In the genomic region with DNA sequence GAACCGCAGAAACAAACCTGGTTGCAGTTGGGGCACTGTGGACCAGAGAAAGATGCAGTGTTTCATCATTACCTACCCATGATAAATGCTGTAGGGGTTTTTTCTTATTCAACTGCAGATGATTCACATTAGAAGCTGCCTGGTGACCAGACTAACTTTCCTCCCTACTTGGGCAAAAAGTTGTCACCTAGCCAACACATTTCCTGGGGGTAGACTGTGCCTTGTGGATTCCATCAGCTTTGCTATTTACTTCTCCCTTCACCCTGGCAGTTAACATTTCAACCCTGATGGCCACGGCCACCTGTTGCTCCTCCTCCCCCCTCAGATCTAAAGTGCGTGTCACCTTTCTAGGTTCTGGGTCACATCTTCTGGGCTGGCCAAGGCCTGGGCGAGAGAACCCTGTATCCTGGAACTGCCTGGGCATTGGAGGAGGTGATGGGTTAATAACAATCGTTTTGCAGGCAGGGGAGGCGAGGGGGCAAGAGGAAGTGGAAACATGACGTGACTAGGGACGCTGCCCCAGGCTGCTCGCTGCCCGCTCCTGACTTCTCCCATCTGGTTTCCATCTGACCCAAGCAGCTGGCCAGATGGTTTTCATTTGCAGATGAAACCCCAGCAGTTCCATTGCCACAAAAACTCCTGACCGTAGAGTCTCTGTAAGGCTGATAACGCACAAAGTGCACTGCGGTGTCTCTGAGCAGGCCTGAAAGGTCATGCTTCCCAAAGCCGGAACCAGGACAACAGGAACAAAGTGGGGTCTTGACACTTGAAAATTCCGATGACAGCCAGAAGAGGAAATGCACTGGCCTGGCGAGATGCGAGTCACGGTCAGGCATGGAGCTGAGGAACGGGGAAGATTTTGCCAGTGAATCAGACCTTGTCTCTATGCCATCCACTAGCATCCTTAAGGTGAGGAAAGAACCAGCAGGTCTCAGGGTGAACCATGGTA, we compare ENCODE assay signal across 8 cellular contexts. TPM values are rescaled to one million over a fixed set of nuclear protein-coding genes. Genes with fewer than 3 reads are reported as not detected.
DNase-seq lines count a peak whose midpoint lies in the region; ATAC-seq, FAIRE-seq and TF ChIP-seq lines count a peak whose summit lies in the region.

No MANE protein-coding gene starts in this region.

- ATAC-seq in SK-N-SH treated with all-trans-retinoic acid at 6 μM for 48 hours (peak; percentile 75), GM18873 (IDR thresholded peaks at IDR 0.05; ENCODE audit: low FRiP score, unreplicated experiment) (no peak), GM19035 (IDR thresholded peaks at IDR 0.05; ENCODE audit: unreplicated experiment) (no peak)

- no TSS peak for BruUV-seq in endothelial cell of umbilical vein (replicated peaks; lab: Mats Ljungman, UMichigan)

- H3K9me3 ChIP-seq in endothelial cell of umbilical vein (replicated peaks; ENCODE audit: control insufficient read depth, insufficient read depth, low read length) = no peaks in the 10 kb centered on the region
- H3K9me3 ChIP-seq in muscle layer of duodenum (ENCODE audit: control insufficient read depth in 1 of 2, low read length in 2 of 2) = no peaks in the 10 kb centered on the region

- peak; percentile 79 for FAIRE-seq in endothelial cell of umbilical vein (lab: Jason Lieb, UNC)

- H3K27me3 ChIP-seq in endothelial cell of umbilical vein (ENCODE audit: control insufficient read depth in 2 of 2, insufficient read depth in 2 of 2, low read length in 2 of 2) (no peaks in the 10 kb centered on the region), muscle layer of duodenum (ENCODE audit: low read depth, low read length) (no peaks in the 10 kb centered on the region)

- TF ChIP-seq CTCF in endothelial cell of umbilical vein (IDR thresholded peaks at IDR 0.05; ENCODE audit: extremely low read depth in 1 of 2, insufficient read depth in 1 of 2, low read depth in 1 of 2, low read length in 2 of 2) (no peak), GM20000 (IDR thresholded peaks at IDR 0.05; ENCODE audit: extremely low read depth, missing control alignments) (no peak)

- TF ChIP-seq POLR2A in endothelial cell of umbilical vein (IDR thresholded peaks at IDR 0.05; ENCODE audit: low read depth, low read length) = no peak

- intact Hi-C loops in endothelial cell of umbilical vein (cut with micrococcal nuclease) = no loop called here

- peak overlapping the region; percentile 7; the same call in 1 of the 2 replicates for H3K4me3 ChIP-seq in GM08714 (ENCODE audit: low read length)
- no peak overlapping the region for H3K4me3 ChIP-seq in endothelial cell of umbilical vein (replicated peaks in 1 of 3; ENCODE audit: insufficient read depth in 1 of 3, low read depth in 1 of 3, low read length in 3 of 3)
- H3K4me3 ChIP-seq in muscle layer of duodenum (ENCODE audit: low read depth in 1 of 2, low read length in 2 of 2) = peak overlapping the region in 1 of 2 donors; percentile 4

- H3K4me1 ChIP-seq in endothelial cell of umbilical vein (ENCODE audit: control insufficient read depth, extremely low read depth, insufficient read depth, low read length) = peaks cover 44% of the 10 kb centered on the region
- peaks cover 55 to 82% of the 10 kb centered on the region in 2 donors for H3K4me1 ChIP-seq in muscle layer of duodenum (ENCODE audit: control insufficient read depth in 1 of 2, insufficient read depth in 2 of 2, low read length in 2 of 2)

- H3K79me2 ChIP-seq in endothelial cell of umbilical vein (ENCODE audit: control insufficient read depth, insufficient read depth, low read length) = peaks cover 84% of the 10 kb centered on the region

- H4K20me1 ChIP-seq in endothelial cell of umbilical vein (replicated peaks; ENCODE audit: control insufficient read depth, extremely low read depth, insufficient read depth, low read length) = peaks cover 3% of the 10 kb centered on the region

- H2AFZ ChIP-seq in endothelial cell of umbilical vein (ENCODE audit: low read depth, low read length) = no peak overlapping the region

- H3K36me3 ChIP-seq in endothelial cell of umbilical vein (ENCODE audit: control insufficient read depth in 2 of 2, extremely low read depth in 1 of 2, insufficient read depth in 2 of 2, low read length in 2 of 2) = no peaks in the 10 kb centered on the region
- no peaks in the 10 kb centered on the region for H3K36me3 ChIP-seq in muscle layer of duodenum (ENCODE audit: control insufficient read depth in 1 of 2, insufficient read depth in 2 of 2, low read length in 2 of 2)

- peak overlapping the region; percentile 68 for H3K27ac ChIP-seq in endothelial cell of umbilical vein (ENCODE audit: insufficient read depth, low read depth, low read length)
- peak overlapping the region; percentile 86 for H3K27ac ChIP-seq in muscle layer of duodenum (ENCODE audit: low read length)

- dilution Hi-C loops in endothelial cell of umbilical vein (cut with MboI; ENCODE audit: extremely low pct_ligation_motif_present, low sequenced_read_pairs) = no loop called here

- DNase-seq in endothelial cell of umbilical vein (ENCODE audit: low read depth, low spot score) (peak; percentile 66), NCI-H748 (lab: John Stamatoyannopoulos, UW; ENCODE audit: unreplicated experiment) (no peak), GM20000 (ENCODE audit: low spot score) (no peak)

- peak overlapping the region; percentile 25 for H3K9ac ChIP-seq in endothelial cell of umbilical vein (replicated peaks; ENCODE audit: extremely low read depth, insufficient read depth, low read length)

- CTCF ChIA-PET in endothelial cell of umbilical vein (lab: Charles Lee) = interaction anchor here (0.7 to 1.4 kb wide), 5 partner anchors 18 to 148 kb away, joined by 3 to 4 read pairs (median 3); a partner anchor contains a TSS

- no peaks in the 10 kb centered on the region for H3K9me1 ChIP-seq in endothelial cell of umbilical vein (replicated peaks; ENCODE audit: control insufficient read depth, extremely low read depth, insufficient read depth, low read length)

- H3K4me2 ChIP-seq in endothelial cell of umbilical vein (ENCODE audit: insufficient read depth, low read length) = peak overlapping the region; percentile 23

- POLR2A ChIA-PET in endothelial cell of umbilical vein (lab: Charles Lee) = interaction anchor here (1.3 kb wide), 1 partner anchor 11 kb away, joined by 3 read pairs; no protein-coding TSS in a partner anchor

TF ChIP-seq in SK-N-SH treated with all-trans-retinoic acid at 6 μM for 48 hours, 23 proteins besides CTCF, POLR2A, EP300 and RAD21 (continues in another document):
- TF ChIP-seq RARB (CRISPR knock-in tag; IDR thresholded peaks at IDR 0.05) (no peak), OSR1 (CRISPR knock-in tag; IDR thresholded peaks at IDR 0.05) (no peak), BACH2 (CRISPR knock-in tag; IDR thresholded peaks at IDR 0.05; ENCODE audit: borderline replicate concordance) (no peak), TOX (CRISPR knock-in tag; IDR thresholded peaks at IDR 0.05; ENCODE audit: borderline replicate concordance) (no peak), PPARA (CRISPR knock-in tag; IDR thresholded peaks at IDR 0.05; ENCODE audit: borderline replicate concordance) (no peak), ZFP3 (CRISPR knock-in tag; IDR thresholded peaks at IDR 0.05) (0 out of 2 replicates have a peak, but pooled peaks have one; percentile 15)

TF ChIP-seq in endothelial cell of umbilical vein, 7 proteins besides CTCF, POLR2A, EP300 and RAD21:
- no peak for TF ChIP-seq EZH2 (IDR thresholded peaks at IDR 0.05; ENCODE audit: borderline replicate concordance, low read depth, low read length, severe bottlenecking)
- TF ChIP-seq GATA2 (IDR thresholded peaks at IDR 0.05; ENCODE audit: insufficient read depth, insufficient read length, low read depth, low read length) = no peak
- TF ChIP-seq, protein P1, sequence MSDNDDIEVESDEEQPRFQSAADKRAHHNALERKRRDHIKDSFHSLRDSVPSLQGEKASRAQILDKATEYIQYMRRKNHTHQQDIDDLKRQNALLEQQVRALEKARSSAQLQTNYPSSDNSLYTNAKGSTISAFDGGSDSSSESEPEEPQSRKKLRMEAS (IDR thresholded peaks at IDR 0.05; ENCODE audit: insufficient read depth, insufficient read length) = no peak
- no peak for TF ChIP-seq FOS (IDR thresholded peaks at IDR 0.05; ENCODE audit: borderline replicate concordance, insufficient read depth, low read length)
- TF ChIP-seq JUN (IDR thresholded peaks at IDR 0.05; ENCODE audit: borderline replicate concordance, insufficient read depth, insufficient read length, low read depth) = no peak
- TF ChIP-seq POLR2AphosphoS5 (IDR thresholded peaks at IDR 0.05; ENCODE audit: insufficient read depth, low read depth, low read length) = no peak
- TF ChIP-seq MYC (IDR thresholded peaks at IDR 0.05; ENCODE audit: low read depth, low read length) = no peak

RNA-seq across cellular contexts. Expression of a gene that starts 36.6 kb away (rescaled TPM):
- total RNA-seq in endothelial cell of umbilical vein = 339 and 347 TPM in 2 replicates
- polyA plus RNA-seq in endothelial cell of umbilical vein = 145 and 196 TPM in 2 replicates
- 324 and 349 TPM in 2 replicates for polyA plus RNA-seq in endothelial cell of umbilical vein (2011; cell fraction: cytosol; rRNA removed)
- 134 and 156 TPM in 2 replicates for polyA plus RNA-seq in endothelial cell of umbilical vein (2011; cell fraction: nucleus; rRNA removed)
- polyA plus RNA-seq in endothelial cell of umbilical vein (2012) = 289 and 327 TPM in 2 replicates
- 88.2 and 117 TPM in 2 replicates for polyA minus RNA-seq in endothelial cell of umbilical vein
- polyA minus RNA-seq in endothelial cell of umbilical vein (2011; cell fraction: cytosol; rRNA and poly(A)+ RNA removed) = 35.2 TPM
- 33.1 and 43.8 TPM in 2 replicates for polyA minus RNA-seq in endothelial cell of umbilical vein (2011; cell fraction: nucleus; rRNA and poly(A)+ RNA removed)
